Comparison of ENCODE assay signal across 24 cellular contexts in the genomic region with DNA sequence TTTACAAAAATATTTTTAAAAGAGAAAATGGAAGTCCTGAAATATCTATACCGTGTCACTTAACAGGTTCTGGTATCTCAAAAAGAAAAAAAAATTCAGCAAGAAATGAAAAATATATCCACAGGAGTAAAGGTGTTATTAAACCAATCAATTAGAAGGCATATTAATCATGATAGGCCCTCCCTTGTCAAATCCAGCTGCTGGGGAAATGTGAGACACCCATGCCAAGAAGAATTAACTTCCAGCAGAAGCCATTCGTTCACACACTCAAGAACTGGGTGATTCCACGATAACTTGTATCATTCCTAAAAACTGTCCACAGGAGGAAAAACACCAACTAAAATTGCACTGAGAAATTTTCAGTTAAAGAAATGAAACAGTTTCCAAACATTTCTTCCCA.
"Had no signal": no experiment of that assay in that cellular context is flagged by ENCODE, and none has a peak within 500 bp of the region (broad histone marks: within the 10 kb centered on the region; RNA-seq: fewer than 3 reads in every experiment).

No MANE protein-coding gene starts in this region.

- H3K36me3 ChIP-seq: breast epithelium, vagina had no signal

- H3K27ac ChIP-seq: epithelial cell of prostate, foreskin keratinocyte, lower lobe of right lung, suprapubic skin, vagina had no signal

- FAIRE-seq: islet of Langerhans had no signal

- ATAC-seq: activated CD8-positive, alpha-beta T cell treated with anti-CD3 and anti-CD28 coated beads, Interleukin-2, amount 10 ng/mL, durations not matched to agents 7 days and 5 days; effector memory CD8-positive, alpha-beta T cell; lower lobe of right lung; natural killer cell had no signal

- H3K9me3 ChIP-seq: ascending aorta, breast epithelium, lower lobe of right lung, suprapubic skin, vagina had no signal

- H3K4me3 ChIP-seq: ascending aorta, breast epithelium, lower lobe of right lung, suprapubic skin, vagina had no signal

- DNase-seq: activated CD4-positive, alpha-beta T cell treated with anti-CD3 and anti-CD28 coated beads, Interleukin-2, amount 10 ng/mL, durations not matched to agents 7 days and 5 days; activated CD8-positive, alpha-beta T cell treated with anti-CD3 and anti-CD28 coated beads, Interleukin-2, amount 10 ng/mL, durations not matched to agents 7 days and 5 days; activated naive CD4-positive, alpha-beta T cell treated with anti-CD3 and anti-CD28 coated beads, Interleukin-2, amount 50 U/mL, for 16 hours; activated T-cell treated with anti-CD3 and anti-CD28 coated beads, Interleukin-2, amount 50 U/mL, for 24 hours; effector memory CD8-positive, alpha-beta T cell; foreskin keratinocyte; hippocampal formation; left cardiac atrium; lower lobe of right lung; natural killer cell; posterior cingulate gyrus; retina; stimulated activated CD4-positive, alpha-beta T cell treated with anti-CD3 and anti-CD28 coated beads, Interleukin-12 subunit alpha, Interleukin-12 subunit beta, amount 100 ng/mL, for 4 hours; stimulated activated CD4-positive, alpha-beta T cell treated with anti-CD3 and anti-CD28 coated beads, Interleukin-1b, Interleukin-23, amount 100 ng/mL, for 48 hours; stimulated activated CD8-positive, alpha-beta memory T cell treated with anti-CD3 and anti-CD28 coated beads, Interleukin-4, amount 100 ng/mL, for 48 hours; stimulated activated naive CD4-positive, alpha-beta T cell treated with Interleukin-2 at 50 U/mL for 16 hours; T1000; trophoblast cell had no signal

- H3K27me3 ChIP-seq: ascending aorta, breast epithelium, foreskin keratinocyte, suprapubic skin, vagina had no signal
